ENCODE assay signal across 27 cellular contexts in genomic region chr16:57525761-57526160, GRCh38. TPM values are rescaled to one million over a fixed set of nuclear protein-coding genes. Genes with fewer than 3 reads are reported as not detected.
A peak's percentile ranks its signal among the peaks of the same experiment; 100 is the strongest.
DNase-seq lines count a peak whose midpoint lies in the region; ATAC-seq and TF ChIP-seq lines count a peak whose summit lies in the region.
"Had no signal": no experiment of that assay in that cellular context is flagged by ENCODE, and none has a peak within 500 bp of the region (broad histone marks: within the 10 kb centered on the region; RNA-seq: fewer than 3 reads in every experiment).

No MANE protein-coding gene starts in this region.

- no peaks in the 10 kb centered on the region for H3K4me1 ChIP-seq in right cardiac atrium (ENCODE audit: control insufficient read depth, insufficient read depth, low read length)
- H3K4me1 ChIP-seq: parathyroid adenoma had no signal

- DNase-seq in right cardiac atrium (peak in 2 of 3 donors; percentile 7 to 54), left cardiac atrium (no peak), chondrocyte (ENCODE audit: low spot score) (peak; percentile 78), omental fat pad (ENCODE audit: low spot score) (no peak), AG08395 (ENCODE audit: low spot score) (no peak), NCI-H345 (lab: John Stamatoyannopoulos, UW) (no peak), superior temporal gyrus (ENCODE audit: extremely low spot score) (no peak)
- no peak for DNase-seq in stimulated activated CD4-positive, alpha-beta T cell treated with anti-CD3 and anti-CD28 coated beads, Interleukin-2, amount 100 ng/mL, for 24 hours
- DNase-seq: Calu3; effector CD8-positive, alpha-beta T cell; erythroblast; Karpas-422; left ventricle myocardium superior; naive thymus-derived CD4-positive, alpha-beta T cell; NCI-H2029 treated with DMSO at 0.1 percent for 48 hours; NCI-H446; OCI-M1; SHP77 treated with DMSO at 0.1 percent for 48 hours had no signal

- H3K9me3 ChIP-seq in right cardiac atrium (ENCODE audit: control insufficient read depth, low read length), result no peaks in the 10 kb centered on the region
- H3K9me3 ChIP-seq: A549, heart left ventricle had no signal

- H3K27me3 ChIP-seq in right cardiac atrium (ENCODE audit: control insufficient read depth, insufficient read depth), result no peaks in the 10 kb centered on the region

- H3K27me3 Mint-ChIP-seq in chondrocyte (ENCODE audit: low read depth), result no peaks in the 10 kb centered on the region
- H3K27me3 Mint-ChIP-seq: naive thymus-derived CD4-positive, alpha-beta T cell had no signal

- intact Hi-C loops in right cardiac atrium (cut with DNase I), result loop anchor here in 1 of 4 donors (10.0 kb wide), 1 partner anchor 221 kb away; no protein-coding TSS in a partner anchor
- intact Hi-C loops in left cardiac atrium (cut with DNase I), result no loop called here

- H3K27ac Mint-ChIP-seq in chondrocyte (ENCODE audit: unreplicated experiment), result no peak overlapping the region
- H3K27ac Mint-ChIP-seq: mesothelial cell of epicardium, type B pancreatic cell had no signal

- peaks cover 6% of the 10 kb centered on the region for H3K36me3 Mint-ChIP-seq in chondrocyte (ENCODE audit: low read depth)
- H3K36me3 Mint-ChIP-seq: brain, type B pancreatic cell had no signal

- no peak overlapping the region for H3K27ac ChIP-seq in right cardiac atrium (ENCODE audit: low read length)
- H3K27ac ChIP-seq: A549, heart left ventricle, parathyroid adenoma had no signal

- H3K9me3 Mint-ChIP-seq in chondrocyte (ENCODE audit: low read depth), result no peaks in the 10 kb centered on the region
- H3K9me3 Mint-ChIP-seq: mesothelial cell of epicardium; naive thymus-derived CD4-positive, alpha-beta T cell; type B pancreatic cell had no signal

- 89% methylated on average over 18 of the region's 18 CpGs for WGBS in right cardiac atrium

- TF ChIP-seq CTCF in chondrocyte (IDR thresholded peaks at IDR 0.05) (no peak), omental fat pad (IDR thresholded peaks at IDR 0.05) (no peak)

- no peak overlapping the region for H3K4me3 ChIP-seq in right cardiac atrium (ENCODE audit: low read length)
- H3K4me3 ChIP-seq: A549, heart left ventricle had no signal

- H3K4me3 Mint-ChIP-seq in chondrocyte (ENCODE audit: unreplicated experiment), result no peak overlapping the region
- H3K4me3 Mint-ChIP-seq: brain; mesothelial cell of epicardium; naive thymus-derived CD4-positive, alpha-beta T cell; type B pancreatic cell had no signal

- peaks cover 19% of the 10 kb centered on the region for H3K4me1 Mint-ChIP-seq in chondrocyte (ENCODE audit: low read depth)

- ATAC-seq in right cardiac atrium, result peak in 1 of 2 donors; percentile 7
- no peak for ATAC-seq in left cardiac atrium
- peak; percentile 76 for ATAC-seq in omental fat pad (ENCODE audit: low FRiP score)
- ATAC-seq: A549; left ventricle myocardium superior; naive thymus-derived CD4-positive, alpha-beta T cell had no signal

RNA-seq across cellular contexts. Expression of gene CCDC102A, which starts 10.6 kb away (rescaled TPM):
- total RNA-seq in right cardiac atrium (10 to 100 TPM in 3 of 4 donors, 1 to 10 TPM in 1; 7.6 to 15.4 (median 11.0) TPM), left cardiac atrium (1 to 10 TPM; 5.3 to 8.9 TPM), chondrocyte (20.9 to 27.2 TPM (median 22.4 TPM) in 3 replicates), omental fat pad (1 to 10 TPM; 3.5 to 9.8 (median 7.8) TPM)
- 9.0 TPM for polyA plus RNA-seq in right cardiac atrium

RNA-seq across cellular contexts. Expression of gene ADGRG5, which starts 16.7 kb away (rescaled TPM):
- total RNA-seq in right cardiac atrium (under 1 TPM in 2 of 4 donors, not detected in 2; 0.11 to 0.29 TPM), left cardiac atrium (under 1 TPM; 0.18 to 0.34 TPM), chondrocyte (not detected in 3 replicates), omental fat pad (under 1 TPM in 2 of 4 donors, not detected in 2; 0.31 to 0.37 TPM)
- 0.02 TPM for polyA plus RNA-seq in right cardiac atrium
- total RNA-seq: Daoy, fibroblast of villous mesenchyme, left ventricle myocardium superior had no signal
- polyA plus RNA-seq: BJ had no signal

RNA-seq across cellular contexts. Expression of gene DOK4, which starts 39.5 kb away (rescaled TPM):
- total RNA-seq in right cardiac atrium (10 to 100 TPM; 15.1 to 19.4 (median 16.5) TPM), left cardiac atrium (10 to 100 TPM; 14.2 to 14.5 TPM), chondrocyte (23.7 to 28.5 TPM (median 26.4 TPM) in 3 replicates), omental fat pad (10 to 100 TPM in 3 of 4 donors, 1 to 10 TPM in 1; 5.9 to 36.3 (median 12.9) TPM)
- 12.2 TPM for polyA plus RNA-seq in right cardiac atrium

Comparison
In these comparisons a context has a peak if more than half of its experiments do, and no peak if none do; other contexts are left out.
1. DNase-seq: peak in right cardiac atrium (2 of 3) and chondrocyte (single experiment); none in left cardiac atrium (single experiment), omental fat pad (single experiment), AG08395 (single experiment), NCI-H345 (single experiment), stimulated activated CD4-positive, alpha-beta T cell treated with anti-CD3 and anti-CD28 coated beads, Interleukin-2, amount 100 ng/mL, for 24 hours (0 of 2) and superior temporal gyrus (single experiment).